Comparison of ENCODE assay signal across 30 cellular contexts in the genomic region with DNA sequence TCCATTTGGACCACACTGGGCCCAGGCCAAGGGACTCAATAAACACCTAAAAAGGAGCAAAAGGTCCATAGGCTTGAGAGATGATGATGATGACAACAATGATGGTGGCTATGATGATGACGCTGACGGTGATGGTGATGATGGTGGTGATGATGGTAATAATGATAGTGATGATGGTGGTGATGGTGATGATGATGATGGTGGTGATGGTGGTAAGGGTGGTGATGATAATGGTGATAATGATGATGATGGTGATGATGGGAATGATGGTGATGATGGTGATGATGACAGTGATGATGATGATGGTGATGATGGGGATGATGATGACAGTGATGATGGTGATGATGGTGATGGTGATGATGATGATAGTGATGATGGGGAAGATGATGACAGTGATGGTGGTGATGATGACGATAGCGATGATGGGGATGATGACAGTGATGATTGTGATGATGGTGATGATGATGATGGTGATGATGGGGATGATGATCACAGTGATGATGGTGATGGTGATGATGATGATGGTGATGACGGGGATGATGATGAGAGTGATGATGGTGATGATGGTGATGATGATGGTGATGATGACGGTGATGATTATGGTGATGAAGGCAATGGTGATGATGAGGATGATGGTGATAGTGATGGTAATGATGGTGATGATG. TPM values are rescaled to one million over a fixed set of nuclear protein-coding genes. Genes with fewer than 3 reads are reported as not detected.
"Had no signal": no experiment of that assay in that cellular context is flagged by ENCODE, and none has a peak within 500 bp of the region (broad histone marks: within the 10 kb centered on the region; RNA-seq: fewer than 3 reads in every experiment).

No MANE protein-coding gene starts in this region.

- H3K4me3 ChIP-seq: heart left ventricle, psoas muscle, suprapubic skin, tibial artery had no signal

- H3K9ac ChIP-seq: parathyroid adenoma had no signal

- H3K4me1 ChIP-seq: parathyroid adenoma, suprapubic skin had no signal

- H3K4me1 Mint-ChIP-seq: activated CD4-positive, alpha-beta T cell treated with anti-CD3 and anti-CD28 coated beads, Interleukin-2, amount 10 ng/mL, durations not matched to agents 24 days and 14 days; activated naive CD4-positive, alpha-beta T cell treated with anti-CD3 and anti-CD28 coated beads, Interleukin-2, amount 10 ng/mL, durations not matched to agents 7 days and 5 days; endodermal cell had no signal

- H3K4me3 Mint-ChIP-seq: activated CD4-positive, alpha-beta memory T cell treated with anti-CD3 and anti-CD28 coated beads for 36 hours; activated CD4-positive, alpha-beta T cell treated with anti-CD3 and anti-CD28 coated beads, Interleukin-2, amount 10 ng/mL, durations not matched to agents 24 days and 14 days; activated naive CD4-positive, alpha-beta T cell treated with anti-CD3 and anti-CD28 coated beads, Interleukin-2, amount 10 ng/mL, durations not matched to agents 7 days and 5 days; activated naive CD8-positive, alpha-beta T cell treated with anti-CD3 and anti-CD28 coated beads, Interleukin-2, amount 10 ng/mL, durations not matched to agents 7 days and 5 days; activated T-cell treated with anti-CD3 and anti-CD28 coated beads, Interleukin-2, amount 50 U/mL, for 24 hours; dendritic cell treated with granulocyte-macrophage colony-stimulating factor and Interleukin-4, amounts not matched to agents 40 ng/mL and 50 ng/mL, for 4 days; endodermal cell; immature natural killer cell; naive thymus-derived CD4-positive, alpha-beta T cell; T-helper 1 cell treated with Interleukin-12 subunit alpha and Interleukin-12 subunit beta and Interleukin-4 antibody, amounts not matched to agents 30 μg/mL and 1 μg/mL, for 36 hours had no signal

- H3K36me3 ChIP-seq: heart left ventricle, suprapubic skin, tibial artery had no signal

- H3K9me3 Mint-ChIP-seq: activated CD4-positive, alpha-beta T cell treated with anti-CD3 and anti-CD28 coated beads, Interleukin-2, amount 10 ng/mL, durations not matched to agents 24 days and 14 days; dendritic cell treated with granulocyte-macrophage colony-stimulating factor and Interleukin-4, amounts not matched to agents 40 ng/mL and 50 ng/mL, for 4 days; immature natural killer cell; T-helper 1 cell treated with Interleukin-12 subunit alpha and Interleukin-12 subunit beta and Interleukin-4 antibody, amounts not matched to agents 30 μg/mL and 1 μg/mL, for 36 hours had no signal

- H3K79me2 ChIP-seq: parathyroid adenoma had no signal

- ATAC-seq: esophagus mucosa; heart left ventricle; left colon; naive thymus-derived CD4-positive, alpha-beta T cell; psoas muscle had no signal

- H2AFZ ChIP-seq: parathyroid adenoma had no signal

- H3K9me3 ChIP-seq: suprapubic skin had no signal

- H3K27ac ChIP-seq: heart left ventricle, parathyroid adenoma, psoas muscle, suprapubic skin, tibial artery had no signal

- H3K27ac Mint-ChIP-seq: activated CD4-positive, alpha-beta memory T cell treated with anti-CD3 and anti-CD28 coated beads for 36 hours; activated CD4-positive, alpha-beta T cell treated with anti-CD3 and anti-CD28 coated beads, Interleukin-2, amount 10 ng/mL, durations not matched to agents 24 days and 14 days; activated naive CD4-positive, alpha-beta T cell treated with anti-CD3 and anti-CD28 coated beads, Interleukin-2, amount 10 ng/mL, durations not matched to agents 7 days and 5 days; activated naive CD8-positive, alpha-beta T cell treated with anti-CD3 and anti-CD28 coated beads, Interleukin-2, amount 10 ng/mL, durations not matched to agents 7 days and 5 days; activated T-cell treated with anti-CD3 and anti-CD28 coated beads, Interleukin-2, amount 50 U/mL, for 24 hours; dendritic cell treated with granulocyte-macrophage colony-stimulating factor and Interleukin-4, amounts not matched to agents 40 ng/mL and 50 ng/mL, for 4 days; endodermal cell; immature natural killer cell; naive thymus-derived CD4-positive, alpha-beta T cell; T-helper 1 cell treated with Interleukin-12 subunit alpha and Interleukin-12 subunit beta and Interleukin-4 antibody, amounts not matched to agents 30 μg/mL and 1 μg/mL, for 36 hours had no signal

- H3K27me3 Mint-ChIP-seq: activated CD4-positive, alpha-beta memory T cell treated with anti-CD3 and anti-CD28 coated beads for 36 hours had no signal

- FAIRE-seq: kidney had no signal

- H3K27me3 ChIP-seq: tibial artery had no signal

- H3K36me3 Mint-ChIP-seq: activated CD4-positive, alpha-beta memory T cell treated with anti-CD3 and anti-CD28 coated beads for 36 hours; activated naive CD4-positive, alpha-beta T cell treated with anti-CD3 and anti-CD28 coated beads, Interleukin-2, amount 10 ng/mL, durations not matched to agents 7 days and 5 days; activated naive CD8-positive, alpha-beta T cell treated with anti-CD3 and anti-CD28 coated beads, Interleukin-2, amount 10 ng/mL, durations not matched to agents 7 days and 5 days had no signal

- DNase-seq: activated CD4-positive, alpha-beta memory T cell treated with anti-CD3 and anti-CD28 coated beads for 36 hours; activated CD4-positive, alpha-beta T cell treated with anti-CD3 and anti-CD28 coated beads, Interleukin-2, amount 10 ng/mL, durations not matched to agents 24 days and 14 days; activated CD4-positive, CD25-positive, alpha-beta regulatory T cell treated with anti-CD3 and anti-CD28 coated beads, Interleukin-2, amount 50 U/mL, for 72 hours; activated CD8-positive, alpha-beta memory T cell treated with anti-CD3 and anti-CD28 coated beads, Interleukin-2, amount 50 U/mL, for 4 hours; activated gamma-delta T cell; activated naive CD4-positive, alpha-beta T cell treated with anti-CD3 and anti-CD28 coated beads, Interleukin-2, amount 10 ng/mL, durations not matched to agents 7 days and 5 days; activated naive CD8-positive, alpha-beta T cell treated with anti-CD3 and anti-CD28 coated beads, Interleukin-2, amount 10 ng/mL, durations not matched to agents 7 days and 5 days; activated T-cell treated with anti-CD3 and anti-CD28 coated beads, Interleukin-2, amount 50 U/mL, for 24 hours; central memory CD4-positive, alpha-beta T cell; endodermal cell; foreskin fibroblast; heart left ventricle; hypothalamus; immature natural killer cell; kidney; left colon; mammary epithelial cell; midbrain; naive thymus-derived CD4-positive, alpha-beta T cell; nucleus accumbens; psoas muscle; stimulated activated CD4-positive, alpha-beta T cell treated with anti-CD3 and anti-CD28 coated beads, Interleukin-15, amount 100 ng/mL, for 24 hours; stimulated activated CD4-positive, alpha-beta T cell treated with anti-CD3 and anti-CD28 coated beads, Interleukin-2, amount 100 ng/mL, for 24 hours; stimulated activated naive CD4-positive, alpha-beta T cell; tibial artery had no signal

RNA-seq across cellular contexts. Expression of gene RASD2, which starts 7.1 kb away (rescaled TPM):
- total RNA-seq: activated CD4-positive, alpha-beta T cell treated with anti-CD3 and anti-CD28 coated beads, Interleukin-2, amount 10 ng/mL, durations not matched to agents 24 days and 14 days; activated naive CD8-positive, alpha-beta T cell treated with anti-CD3 and anti-CD28 coated beads, Interleukin-2, amount 10 ng/mL, durations not matched to agents 7 days and 5 days had no signal
- polyA plus RNA-seq: immature natural killer cell had no signal
